In genomic region chr18:31990823-31991222, GRCh38 we compare ENCODE assay signal across 13 cellular contexts. TPM values are rescaled to one million over a fixed set of nuclear protein-coding genes. Genes with fewer than 3 reads are reported as not detected.
DNase-seq lines count a peak whose midpoint lies in the region; ATAC-seq and TF ChIP-seq lines count a peak whose summit lies in the region.
"Had no signal": no experiment of that assay in that cellular context is flagged by ENCODE, and none has a peak within 500 bp of the region (broad histone marks: within the 10 kb centered on the region; RNA-seq: fewer than 3 reads in every experiment).

No MANE protein-coding gene starts in this region.

- DNase-seq in activated B cell treated with CpG ODN at 0.5 μM for 24 hours (no peak), NCI-H1694 (lab: John Stamatoyannopoulos, UW) (no peak), NCI-H146 treated with DMSO at 0.1 percent for 48 hours (lab: John Stamatoyannopoulos, UW; ENCODE audit: unreplicated experiment) (no peak), NCI-H187 treated with DMSO at 0.1 percent for 48 hours (lab: John Stamatoyannopoulos, UW) (no peak), T-helper 17 cell (no peak)
- DNase-seq: aorta; CD8-positive, alpha-beta memory T cell; NCI-H82; stimulated activated CD4-positive, alpha-beta T cell treated with anti-CD3 and anti-CD28 coated beads, Interleukin-12 subunit alpha, Interleukin-12 subunit beta, amount 100 ng/mL, for 4 hours had no signal

- CTCF ChIA-PET in activated B cell treated with CpG ODN at 0.5 μM for 24 hours (lab: Charles Lee) = no interaction called here

- no peak overlapping the region for H3K4me3 Mint-ChIP-seq in activated B cell treated with CpG ODN at 0.5 μM for 24 hours
- H3K4me3 Mint-ChIP-seq in T-helper 17 cell = no peak overlapping the region
- H3K4me3 Mint-ChIP-seq: CD8-positive, alpha-beta memory T cell; stimulated activated naive CD8-positive, alpha-beta T cell treated with anti-CD3 and anti-CD28 coated beads, Interleukin-15, Interleukin-2, amounts not matched to agents 100 ng/mL and 50 ng/mL, for 24 hours had no signal

- H3K9me3 ChIP-seq in T-helper 17 cell (ENCODE audit: control insufficient read depth, low read length, poor library complexity, severe bottlenecking) = no peaks in the 10 kb centered on the region

- ATAC-seq in GM18517 (IDR thresholded peaks at IDR 0.05; ENCODE audit: unreplicated experiment) = peak; percentile 96
- peak; percentile 100 for ATAC-seq in GM21423 (IDR thresholded peaks at IDR 0.05; ENCODE audit: unreplicated experiment)
- ATAC-seq in HG03095 (IDR thresholded peaks at IDR 0.05; ENCODE audit: unreplicated experiment) = peak; percentile 100
- peak; percentile 47 for ATAC-seq in activated B cell treated with CpG ODN at 0.5 μM for 24 hours (ENCODE audit: low read depth)
- ATAC-seq in T-helper 17 cell = no peak

- H3K9me3 Mint-ChIP-seq in activated B cell treated with CpG ODN at 0.5 μM for 24 hours = no peaks in the 10 kb centered on the region
- H3K9me3 Mint-ChIP-seq: CD8-positive, alpha-beta memory T cell; stimulated activated naive CD8-positive, alpha-beta T cell treated with anti-CD3 and anti-CD28 coated beads, Interleukin-15, Interleukin-2, amounts not matched to agents 100 ng/mL and 50 ng/mL, for 24 hours had no signal

- intact Hi-C loops in activated B cell treated with CpG ODN at 0.5 μM for 24 hours (cut with micrococcal nuclease) = no loop called here

- no peak for TF ChIP-seq CTCF in activated B cell treated with CpG ODN at 0.5 μM for 24 hours (IDR thresholded peaks at IDR 0.05)

- H3K27ac Mint-ChIP-seq in activated B cell treated with CpG ODN at 0.5 μM for 24 hours = peak overlapping the region; percentile 30
- H3K27ac Mint-ChIP-seq in T-helper 17 cell = no peak overlapping the region
- H3K27ac Mint-ChIP-seq: stimulated activated naive CD8-positive, alpha-beta T cell treated with anti-CD3 and anti-CD28 coated beads, Interleukin-15, Interleukin-2, amounts not matched to agents 100 ng/mL and 50 ng/mL, for 24 hours had no signal

- H3K4me1 Mint-ChIP-seq in activated B cell treated with CpG ODN at 0.5 μM for 24 hours (peaks cover 13% of the 10 kb centered on the region), T-helper 17 cell (peaks cover 6% of the 10 kb centered on the region)
- H3K4me1 Mint-ChIP-seq: CD8-positive, alpha-beta memory T cell had no signal

- H3K27me3 Mint-ChIP-seq in activated B cell treated with CpG ODN at 0.5 μM for 24 hours (no peaks in the 10 kb centered on the region), T-helper 17 cell (no peaks in the 10 kb centered on the region)
- H3K27me3 Mint-ChIP-seq: CD8-positive, alpha-beta memory T cell; stimulated activated naive CD8-positive, alpha-beta T cell treated with anti-CD3 and anti-CD28 coated beads, Interleukin-15, Interleukin-2, amounts not matched to agents 100 ng/mL and 50 ng/mL, for 24 hours had no signal

- H3K36me3 Mint-ChIP-seq in activated B cell treated with CpG ODN at 0.5 μM for 24 hours (ENCODE audit: low read depth) (no peaks in the 10 kb centered on the region), T-helper 17 cell (ENCODE audit: low read depth) (no peaks in the 10 kb centered on the region)
- H3K36me3 Mint-ChIP-seq: CD8-positive, alpha-beta memory T cell had no signal

- POLR2A ChIA-PET in activated B cell treated with CpG ODN at 0.5 μM for 24 hours (lab: Charles Lee) = interaction anchor here (0.7 kb wide), 1 partner anchor 28 kb away, joined by 3 read pairs; the partner anchor contains the start of gene RNF125

RNA-seq across cellular contexts. Expression of gene RNF125, which starts 27.8 kb away (rescaled TPM):
- 2.1 and 3.1 TPM in 2 replicates for total RNA-seq in activated B cell treated with CpG ODN at 0.5 μM for 24 hours
- 10 to 100 TPM; 50.6 to 72.6 TPM for total RNA-seq in T-helper 17 cell

RNA-seq across cellular contexts. Expression of gene TRAPPC8, which starts 47.9 kb away (rescaled TPM):
- total RNA-seq in activated B cell treated with CpG ODN at 0.5 μM for 24 hours = 62.9 and 69.2 TPM in 2 replicates
- 10 to 100 TPM; 29.2 to 34.1 TPM for total RNA-seq in T-helper 17 cell

Comparison
In these comparisons a context has a peak if more than half of its experiments do, and no peak if none do; other contexts are left out.
1. RNA of gene RNF125, which starts 27.8 kb away (total RNA-seq): 50.6 to 72.6 TPM in T-helper 17 cell; 2.1 to 3.1 TPM in activated B cell treated with CpG ODN at 0.5 μM for 24 hours; every median in the first group is over 10 times any median in the second.